ENCODE assay signal across 31 cellular contexts in genomic region chr6:167097770-167098169, GRCh38. TPM values are rescaled to one million over a fixed set of nuclear protein-coding genes. Genes with fewer than 3 reads are reported as not detected.
"Had no signal": no experiment of that assay in that cellular context is flagged by ENCODE, and none has a peak within 500 bp of the region (broad histone marks: within the 10 kb centered on the region; RNA-seq: fewer than 3 reads in every experiment).

No MANE protein-coding gene starts in this region.

- H3K9me3 Mint-ChIP-seq: activated naive CD4-positive, alpha-beta T cell treated with anti-CD3 and anti-CD28 coated beads, Interleukin-2, amount 10 ng/mL, durations not matched to agents 7 days and 5 days; activated naive CD8-positive, alpha-beta T cell treated with anti-CD3 and anti-CD28 coated beads, Interleukin-2, amount 10 ng/mL, durations not matched to agents 7 days and 5 days; activated T-cell treated with anti-CD3 and anti-CD28 coated beads, Interleukin-2, amount 50 U/mL, for 24 hours; T-cell; T-helper 2 cell treated with Interferon-gamma antibody and Interleukin-4, amounts not matched to agents 5 μg/mL and 100 μg/mL, for 36 hours had no signal

- ATAC-seq: esophagus mucosa; naive thymus-derived CD4-positive, alpha-beta T cell; T-cell had no signal

- H3K36me3 Mint-ChIP-seq: activated naive CD4-positive, alpha-beta T cell treated with anti-CD3 and anti-CD28 coated beads, Interleukin-2, amount 10 ng/mL, durations not matched to agents 7 days and 5 days; activated naive CD8-positive, alpha-beta T cell treated with anti-CD3 and anti-CD28 coated beads, Interleukin-2, amount 10 ng/mL, durations not matched to agents 7 days and 5 days; naive thymus-derived CD4-positive, alpha-beta T cell; T-cell had no signal

- H3K9me3 ChIP-seq: ascending aorta, left ventricle myocardium inferior, right atrium auricular region, tibial nerve had no signal

- H3K4me3 Mint-ChIP-seq: activated naive CD4-positive, alpha-beta T cell treated with anti-CD3 and anti-CD28 coated beads, Interleukin-2, amount 10 ng/mL, durations not matched to agents 7 days and 5 days; activated naive CD8-positive, alpha-beta T cell treated with anti-CD3 and anti-CD28 coated beads, Interleukin-2, amount 10 ng/mL, durations not matched to agents 7 days and 5 days; activated T-cell treated with anti-CD3 and anti-CD28 coated beads, Interleukin-2, amount 50 U/mL, for 24 hours; naive thymus-derived CD4-positive, alpha-beta T cell; T-cell; T-helper 2 cell treated with Interferon-gamma antibody and Interleukin-4, amounts not matched to agents 5 μg/mL and 100 μg/mL, for 36 hours had no signal

- H3K4me2 ChIP-seq: smooth muscle cell had no signal

- H3K4me3 ChIP-seq: ascending aorta, left ventricle myocardium inferior, lung, right atrium auricular region, smooth muscle cell, tibial nerve had no signal

- DNase-seq: activated CD4-positive, alpha-beta T cell treated with anti-CD3 and anti-CD28 coated beads for 48 hours; activated CD4-positive, alpha-beta T cell treated with anti-CD3 and anti-CD28 coated beads, Interleukin-2, amount 50 U/mL, for 48 hours; activated CD8-positive, alpha-beta memory T cell treated with anti-CD3 and anti-CD28 coated beads, Interleukin-2, amount 50 U/mL, for 48 hours; activated gamma-delta T cell; activated naive CD4-positive, alpha-beta T cell treated with anti-CD3 and anti-CD28 coated beads, Interleukin-2, amount 10 ng/mL, durations not matched to agents 7 days and 5 days; activated naive CD8-positive, alpha-beta T cell treated with anti-CD3 and anti-CD28 coated beads, Interleukin-2, amount 10 ng/mL, durations not matched to agents 7 days and 5 days; activated T-cell treated with anti-CD3 and anti-CD28 coated beads, Interleukin-2, amount 50 U/mL, for 24 hours; brain microvascular endothelial cell; caudate nucleus; cortex of kidney; foreskin fibroblast; left ventricle myocardium inferior; naive thymus-derived CD4-positive, alpha-beta T cell; occipital lobe; stimulated activated CD4-positive, alpha-beta T cell treated with anti-CD3 and anti-CD28 coated beads, Interleukin-1b, Interleukin-23, amount 100 ng/mL, for 48 hours; stimulated activated CD4-positive, alpha-beta T cell treated with anti-CD3 and anti-CD28 coated beads, Interleukin-4, amount 100 ng/mL, for 4 hours; stimulated activated naive CD4-positive, alpha-beta T cell treated with Interleukin-2 at 50 U/mL for 16 hours; T-cell had no signal

- H3K4me1 ChIP-seq: ascending aorta had no signal

- H3K27ac Mint-ChIP-seq: activated naive CD4-positive, alpha-beta T cell treated with anti-CD3 and anti-CD28 coated beads, Interleukin-2, amount 10 ng/mL, durations not matched to agents 7 days and 5 days; activated T-cell treated with anti-CD3 and anti-CD28 coated beads, Interleukin-2, amount 50 U/mL, for 24 hours; T-helper 2 cell treated with Interferon-gamma antibody and Interleukin-4, amounts not matched to agents 5 μg/mL and 100 μg/mL, for 36 hours had no signal

- H3K27me3 Mint-ChIP-seq: activated T-cell treated with anti-CD3 and anti-CD28 coated beads, Interleukin-2, amount 50 U/mL, for 24 hours; T-cell had no signal

- H3K27ac ChIP-seq: ascending aorta, brain microvascular endothelial cell, left ventricle myocardium inferior, right atrium auricular region, tibial nerve had no signal

- H3K27me3 ChIP-seq: ascending aorta, brain microvascular endothelial cell, right atrium auricular region, tibial nerve had no signal

- H3K36me3 ChIP-seq: ascending aorta, brain microvascular endothelial cell, left ventricle myocardium inferior, right atrium auricular region, tibial nerve had no signal

RNA-seq across cellular contexts. Expression of gene CCR6, which starts 25.1 kb away (rescaled TPM):
- total RNA-seq: ascending aorta, chondrocyte, esophagus mucosa, left ventricle myocardium inferior, mesenteric fat pad, occipital lobe, pulmonary artery endothelial cell, smooth muscle cell, temporal lobe, tibial nerve, urinary bladder had no signal
- polyA plus RNA-seq: neural cell, smooth muscle cell had no signal
